ENCODE assay signal across 21 cellular contexts in the genomic region with DNA sequence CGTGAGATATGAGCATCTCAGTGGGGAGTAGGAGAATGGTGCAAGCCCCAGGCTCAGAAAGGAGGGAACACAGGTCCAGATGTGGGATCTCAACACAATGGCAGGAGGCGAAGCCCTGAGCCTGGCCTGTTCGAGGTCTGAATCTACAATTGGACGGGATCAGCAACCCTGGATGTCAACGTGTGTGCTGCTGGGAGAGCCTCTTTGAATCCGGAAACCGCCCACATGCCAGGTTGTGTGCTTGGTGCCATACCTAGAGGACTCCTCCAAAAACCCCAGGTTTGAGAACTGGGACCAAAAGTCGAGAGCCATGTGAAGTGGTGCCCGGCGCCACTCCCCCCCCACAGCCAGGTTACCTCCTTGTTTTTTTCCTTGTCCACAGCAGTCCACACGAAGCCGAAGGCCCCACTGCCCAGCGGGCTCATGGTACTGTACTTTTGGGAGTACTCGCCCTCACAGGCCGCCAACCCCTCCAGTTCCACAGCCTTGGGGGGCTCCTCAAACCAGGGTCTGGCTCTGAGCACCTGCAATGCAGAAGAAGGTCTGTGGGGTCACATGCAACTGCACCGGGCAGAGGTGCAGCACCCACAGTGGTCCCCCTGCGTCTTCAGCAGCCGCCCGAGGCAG.
"Had no signal": no experiment of that assay in that cellular context is flagged by ENCODE, and none has a peak within 500 bp of the region (broad histone marks: within the 10 kb centered on the region; RNA-seq: fewer than 3 reads in every experiment).

No MANE protein-coding gene starts in this region.

- H3K9me3 Mint-ChIP-seq: activated naive CD4-positive, alpha-beta T cell treated with anti-CD3 and anti-CD28 coated beads, Interleukin-2, amount 50 U/mL, for 24 hours; dendritic cell treated with granulocyte-macrophage colony-stimulating factor and Interleukin-4, amounts not matched to agents 40 ng/mL and 50 ng/mL, for 4 days; immature natural killer cell; nephron had no signal

- H3K4me1 Mint-ChIP-seq: immature natural killer cell, nephron had no signal

- ATAC-seq: gastroesophageal sphincter; left colon; stimulated activated naive CD8-positive, alpha-beta T cell treated with anti-CD3 and anti-CD28 coated beads, Interleukin-15, amount 100 ng/mL, for 72 hours had no signal

- DNase-seq: activated CD4-positive, alpha-beta T cell treated with anti-CD3 and anti-CD28 coated beads, Interleukin-2, amount 10 ng/mL, durations not matched to agents 24 days and 14 days; activated CD4-positive, CD25-positive, alpha-beta regulatory T cell; activated CD8-positive, alpha-beta memory T cell treated with anti-CD3 and anti-CD28 coated beads for 24 hours; activated CD8-positive, alpha-beta memory T cell treated with anti-CD3 and anti-CD28 coated beads, Interleukin-2, amount 50 U/mL, for 48 hours; effector CD8-positive, alpha-beta T cell; immature natural killer cell; left colon; midbrain; nucleus accumbens; retina; stimulated activated CD4-positive, alpha-beta T cell treated with anti-CD3 and anti-CD28 coated beads, Interleukin-12 subunit alpha, Interleukin-12 subunit beta, amount 100 ng/mL, for 4 hours; stimulated activated CD4-positive, alpha-beta T cell treated with anti-CD3 and anti-CD28 coated beads, Interleukin-1b, Interleukin-23, amount 100 ng/mL, for 48 hours; stimulated activated naive CD8-positive, alpha-beta T cell treated with anti-CD3 and anti-CD28 coated beads, Interleukin-15, amount 100 ng/mL, for 72 hours; trophoblast cell had no signal

- H3K4me1 ChIP-seq: esophagus muscularis mucosa, gastroesophageal sphincter had no signal

- H3K9me3 ChIP-seq: esophagus muscularis mucosa, gastroesophageal sphincter had no signal

- H3K4me3 ChIP-seq: esophagus muscularis mucosa, gastroesophageal sphincter, lung, SK-N-MC had no signal

- H3K27ac Mint-ChIP-seq: activated CD4-positive, alpha-beta T cell treated with anti-CD3 and anti-CD28 coated beads, Interleukin-2, amount 10 ng/mL, durations not matched to agents 24 days and 14 days; activated naive CD4-positive, alpha-beta T cell treated with anti-CD3 and anti-CD28 coated beads, Interleukin-2, amount 50 U/mL, for 24 hours; dendritic cell treated with granulocyte-macrophage colony-stimulating factor and Interleukin-4, amounts not matched to agents 40 ng/mL and 50 ng/mL, for 4 days; immature natural killer cell; nephron; stimulated activated naive CD8-positive, alpha-beta T cell treated with anti-CD3 and anti-CD28 coated beads, Interleukin-15, amount 100 ng/mL, for 72 hours had no signal

- H3K4me3 Mint-ChIP-seq: activated CD4-positive, alpha-beta T cell treated with anti-CD3 and anti-CD28 coated beads, Interleukin-2, amount 10 ng/mL, durations not matched to agents 24 days and 14 days; activated naive CD4-positive, alpha-beta T cell treated with anti-CD3 and anti-CD28 coated beads, Interleukin-2, amount 50 U/mL, for 24 hours; dendritic cell treated with granulocyte-macrophage colony-stimulating factor and Interleukin-4, amounts not matched to agents 40 ng/mL and 50 ng/mL, for 4 days; immature natural killer cell; nephron; stimulated activated naive CD8-positive, alpha-beta T cell treated with anti-CD3 and anti-CD28 coated beads, Interleukin-15, amount 100 ng/mL, for 72 hours had no signal

- H3K27ac ChIP-seq: esophagus muscularis mucosa, gastroesophageal sphincter, SK-N-MC had no signal

- H3K27me3 ChIP-seq: esophagus muscularis mucosa, gastroesophageal sphincter had no signal

- H3K27me3 Mint-ChIP-seq: activated CD4-positive, alpha-beta T cell treated with anti-CD3 and anti-CD28 coated beads, Interleukin-2, amount 10 ng/mL, durations not matched to agents 24 days and 14 days; activated naive CD4-positive, alpha-beta T cell treated with anti-CD3 and anti-CD28 coated beads, Interleukin-2, amount 50 U/mL, for 24 hours; dendritic cell treated with granulocyte-macrophage colony-stimulating factor and Interleukin-4, amounts not matched to agents 40 ng/mL and 50 ng/mL, for 4 days; stimulated activated naive CD8-positive, alpha-beta T cell treated with anti-CD3 and anti-CD28 coated beads, Interleukin-15, amount 100 ng/mL, for 72 hours had no signal
